ENCODE assay signal across 13 cellular contexts in the genomic region with DNA sequence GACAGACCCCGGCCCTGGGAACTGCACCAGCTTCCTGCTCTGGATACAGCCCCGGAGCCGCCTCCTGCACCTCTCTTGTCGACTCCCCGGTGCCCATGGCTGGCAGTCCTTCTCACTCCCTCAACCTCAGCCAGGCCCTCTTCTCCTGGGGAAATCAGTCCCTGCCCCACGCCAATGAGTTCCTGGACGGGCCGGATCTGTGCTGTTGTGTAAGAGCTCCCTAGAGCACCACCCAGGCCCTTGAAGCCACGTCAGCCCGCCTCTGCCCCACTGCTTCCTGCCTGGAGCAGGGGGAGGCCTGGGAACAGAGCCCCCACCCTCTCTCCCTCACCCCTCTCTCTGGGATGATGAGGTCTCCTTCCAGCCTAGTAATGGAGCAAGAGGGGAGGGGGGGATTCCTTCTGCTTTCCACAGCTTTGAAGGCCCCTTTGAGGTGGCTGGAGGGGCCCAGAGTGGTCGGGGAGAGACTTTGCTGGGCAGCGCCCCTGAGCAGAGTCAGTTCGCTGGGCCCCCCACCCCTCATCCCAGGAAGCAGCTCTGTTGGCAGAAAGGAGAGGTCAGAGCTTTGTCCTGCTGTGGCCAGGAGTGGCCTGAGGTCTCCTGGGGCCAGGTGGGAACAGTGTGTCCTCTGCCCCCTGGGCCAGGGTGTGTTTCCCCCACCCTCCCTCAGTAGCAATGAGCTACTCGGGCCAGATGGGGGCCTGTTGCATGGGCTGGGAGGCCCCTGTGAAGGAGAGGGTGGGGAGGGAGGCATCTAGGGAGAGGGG. TPM values are rescaled to one million over a fixed set of nuclear protein-coding genes. Genes with fewer than 3 reads are reported as not detected.
DNase-seq lines count a peak whose midpoint lies in the region; FAIRE-seq and TF ChIP-seq lines count a peak whose summit lies in the region.
"Had no signal": no experiment of that assay in that cellular context is flagged by ENCODE, and none has a peak within 500 bp of the region (broad histone marks: within the 10 kb centered on the region; RNA-seq: fewer than 3 reads in every experiment).

No MANE protein-coding gene starts in this region.

- H3K4me3 ChIP-seq in bronchial epithelial cell (ENCODE audit: low read depth, low read length) (no peak overlapping the region), kidney (ENCODE audit: low read length in 2 of 2) (no peak overlapping the region), subcutaneous abdominal adipose tissue (ENCODE audit: low read depth in 1 of 5, low read length in 5 of 5) (no peak overlapping the region)
- H3K4me3 ChIP-seq: breast epithelium had no signal

- H3K27ac ChIP-seq in kidney (ENCODE audit: low read depth in 2 of 2, low read length in 2 of 2) = no peak overlapping the region
- H3K27ac ChIP-seq in subcutaneous abdominal adipose tissue (ENCODE audit: low read depth, low read length) = peak overlapping the region; percentile 72

- DNase-seq in activated CD8-positive, alpha-beta memory T cell treated with anti-CD3 and anti-CD28 coated beads for 24 hours = peak; percentile 56
- no peak for DNase-seq in activated CD8-positive, alpha-beta memory T cell treated with anti-CD3 and anti-CD28 coated beads, Interleukin-2, amount 50 U/mL, for 4 hours
- DNase-seq in bronchial epithelial cell (ENCODE audit: low read depth) = peak; percentile 44
- peak; percentile 84 for DNase-seq in kidney
- DNase-seq in anterior cingulate cortex (lab: John Stamatoyannopoulos, UW) = no peak
- no peak for DNase-seq in AML-193 (lab: John Stamatoyannopoulos, UW)
- DNase-seq in NCI-H2107 (lab: John Stamatoyannopoulos, UW) = no peak
- DNase-seq: NCI-H187 treated with DMSO at 0.1 percent for 48 hours; stimulated activated CD4-positive, alpha-beta T cell treated with anti-CD3 and anti-CD28 coated beads, Interleukin-4, amount 100 ng/mL, for 4 hours had no signal

- no peaks in the 10 kb centered on the region for H3K9me3 ChIP-seq in kidney (ENCODE audit: control insufficient read depth in 1 of 2, low read length in 2 of 2)
- no peaks in the 10 kb centered on the region for H3K9me3 ChIP-seq in subcutaneous abdominal adipose tissue (ENCODE audit: control insufficient read depth in 5 of 5, low read length in 5 of 5)
- H3K9me3 ChIP-seq: breast epithelium had no signal

- H3K27me3 ChIP-seq in bronchial epithelial cell (ENCODE audit: control insufficient read depth, insufficient read depth, low read length) = peaks cover 5% of the 10 kb centered on the region
- H3K27me3 ChIP-seq in subcutaneous abdominal adipose tissue (ENCODE audit: control insufficient read depth in 5 of 5, insufficient read depth in 4 of 5, low read length in 5 of 5) = peaks cover 5 to 20% (median 15%) of the 10 kb centered on the region in 5 donors
- H3K27me3 ChIP-seq: breast epithelium had no signal

- no peaks in the 10 kb centered on the region for H3K36me3 ChIP-seq in bronchial epithelial cell (ENCODE audit: control insufficient read depth, insufficient read depth, low read length)
- no peaks in the 10 kb centered on the region for H3K36me3 ChIP-seq in kidney (ENCODE audit: control insufficient read depth in 1 of 2, insufficient read depth in 2 of 2, low read length in 2 of 2)
- H3K36me3 ChIP-seq in subcutaneous abdominal adipose tissue (ENCODE audit: control insufficient read depth in 5 of 5, insufficient read depth in 5 of 5, low read length in 5 of 5) = peaks cover 0 to 31% (median 16%) of the 10 kb centered on the region in 5 donors
- H3K36me3 ChIP-seq: breast epithelium had no signal

- FAIRE-seq in bronchial epithelial cell (lab: Jason Lieb, UNC) (no peak), kidney (lab: Jason Lieb, UNC) (no peak)
- FAIRE-seq: GM18507 had no signal

- intact Hi-C loops in kidney (cut with DNase I) = no loop called here

- H3K9ac ChIP-seq in kidney (ENCODE audit: low read length in 2 of 2) (no peak overlapping the region), subcutaneous abdominal adipose tissue (ENCODE audit: low read length in 5 of 5) (peak overlapping the region in 1 of 5 donors; percentile 23)

- TF ChIP-seq CTCF in bronchial epithelial cell (IDR thresholded peaks at IDR 0.05; ENCODE audit: insufficient read depth, low read length, severe bottlenecking) = no peak
- no peak for TF ChIP-seq CTCF in kidney (IDR thresholded peaks at IDR 0.05; ENCODE audit: borderline replicate concordance, extremely low read depth, insufficient read depth)

- H3K4me1 ChIP-seq in kidney (ENCODE audit: control insufficient read depth in 1 of 2, insufficient read depth in 1 of 2, low read depth in 1 of 2, low read length in 2 of 2) (peaks cover 0 to 12% of the 10 kb centered on the region in 2 donors), subcutaneous abdominal adipose tissue (ENCODE audit: control insufficient read depth in 5 of 5, insufficient read depth in 5 of 5, low read length in 5 of 5) (peaks cover 15 to 83% (median 55%) of the 10 kb centered on the region in 5 donors)

RNA-seq across cellular contexts. Expression of gene PRR29, which starts 3.8 kb away (rescaled TPM):
- not detected in 2 replicates for total RNA-seq in bronchial epithelial cell
- 4.4 TPM for total RNA-seq in kidney
- 1.2 TPM for polyA plus RNA-seq in kidney (ENCODE audit: insufficient read depth, low read depth, low replicate concordance)
- total RNA-seq: osteocyte had no signal

RNA-seq across cellular contexts. Expression of gene ICAM2, which starts 18.5 kb away (rescaled TPM):
- total RNA-seq in bronchial epithelial cell = 0.26 and 0.90 TPM in 2 replicates
- 38.8 TPM for total RNA-seq in kidney
- polyA plus RNA-seq in kidney (ENCODE audit: insufficient read depth, low read depth, low replicate concordance) = 55.8 TPM
- total RNA-seq: osteocyte had no signal

RNA-seq across cellular contexts. Expression of gene SCN4A, which starts 29.2 kb away (rescaled TPM):
- total RNA-seq in bronchial epithelial cell (under 0.01 and 0.90 TPM in 2 replicates), kidney (3.4 TPM)
- 0.19 TPM for polyA plus RNA-seq in kidney (ENCODE audit: insufficient read depth, low read depth, low replicate concordance)
- total RNA-seq: osteocyte had no signal

Comparison
In these comparisons a context has a peak if more than half of its experiments do, and no peak if none do; other contexts are left out.
1. DNase-seq: peak in activated CD8-positive, alpha-beta memory T cell treated with anti-CD3 and anti-CD28 coated beads for 24 hours (single experiment), bronchial epithelial cell (single experiment) and kidney (single experiment); none in activated CD8-positive, alpha-beta memory T cell treated with anti-CD3 and anti-CD28 coated beads, Interleukin-2, amount 50 U/mL, for 4 hours (single experiment), anterior cingulate cortex (0 of 58), AML-193 (0 of 2) and NCI-H2107 (single experiment).
2. RNA of gene ICAM2, which starts 18.5 kb away (total RNA-seq): 38.8 TPM in kidney (single experiment); 0.26 to 0.90 TPM in bronchial epithelial cell; every median in the first group is over 10 times any median in the second.